Comparison of ENCODE assay signal across 28 cellular contexts in genomic region chr14:104819361-104819771, GRCh38. TPM values are rescaled to one million over a fixed set of nuclear protein-coding genes. Genes with fewer than 3 reads are reported as not detected.
A peak's percentile ranks its signal among the peaks of the same experiment; 100 is the strongest.
DNase-seq lines count a peak whose midpoint lies in the region; ATAC-seq and TF ChIP-seq lines count a peak whose summit lies in the region.
"Had no signal": no experiment of that assay in that cellular context is flagged by ENCODE, and none has a peak within 500 bp of the region (broad histone marks: within the 10 kb centered on the region; RNA-seq: fewer than 3 reads in every experiment).

No MANE protein-coding gene starts in this region.

- H4K20me1 ChIP-seq in hepatocyte (ENCODE audit: insufficient read depth, poor library complexity, severe bottlenecking), result no peaks in the 10 kb centered on the region

- DNase-seq in DMS 273 (lab: John Stamatoyannopoulos, UW; ENCODE audit: unreplicated experiment), result peak; percentile 84
- no peak for DNase-seq in DMS 273 treated with DMSO at 0.1 percent for 48 hours (lab: John Stamatoyannopoulos, UW)
- DNase-seq in hepatocyte (ENCODE audit: low spot score), result peak; percentile 3
- DNase-seq in sigmoid colon, result peak; percentile 53
- no peak for DNase-seq in CD8-positive, alpha-beta memory T cell
- DNase-seq in AG08396 (ENCODE audit: low spot score), result no peak
- DNase-seq: activated CD4-positive, alpha-beta T cell treated with anti-CD3 and anti-CD28 coated beads for 4 hours; activated gamma-delta T cell treated with Interleukin-2 at 50 U/mL for 16 hours; activated T-cell treated with anti-CD3 and anti-CD28 coated beads, Interleukin-2, amount 50 U/mL, for 1 hour; Calu3; DND-41; dorsolateral prefrontal cortex; GF-D8; HFFc6; NCI-H1048; NCI-H2107; NCI-H446 treated with DMSO at 0.1 percent for 48 hours; NCI-H774; SJCRH30; SW 1271 had no signal

- H3K36me3 ChIP-seq in HEK293 (ENCODE audit: control insufficient read depth in 2 of 2, insufficient read depth in 1 of 2, low read length in 2 of 2) (peaks cover 0 to 8% of the 10 kb centered on the region in 2 experiments; a peak in 1 of 3 replicates), hepatocyte (replicated peaks; ENCODE audit: insufficient read depth, low read depth) (no peaks in the 10 kb centered on the region), sigmoid colon (no peaks in the 10 kb centered on the region)
- no peaks in the 10 kb centered on the region for H3K36me3 ChIP-seq in CD8-positive, alpha-beta memory T cell (ENCODE audit: insufficient read depth, low read length)
- H3K36me3 ChIP-seq: pancreas, Peyer's patch, SJCRH30 had no signal

- H3K27me3 ChIP-seq in hepatocyte (no peaks in the 10 kb centered on the region), sigmoid colon (no peaks in the 10 kb centered on the region)
- no peaks in the 10 kb centered on the region for H3K27me3 ChIP-seq in CD8-positive, alpha-beta memory T cell (ENCODE audit: insufficient read depth, low read length, poor library complexity, severe bottlenecking)
- H3K27me3 ChIP-seq: dorsolateral prefrontal cortex, pancreas, Peyer's patch, SJCRH30, tibial nerve had no signal

- peaks cover 3% of the 10 kb centered on the region; the same call in 1 of the 2 replicates for H3K4me1 ChIP-seq in HEK293 (ENCODE audit: control insufficient read depth, insufficient read depth, low read length)
- peaks cover 13% of the 10 kb centered on the region for H3K4me1 ChIP-seq in hepatocyte (ENCODE audit: insufficient read depth)
- peaks cover 0 to 38% (median 36%) of the 10 kb centered on the region in 4 donors for H3K4me1 ChIP-seq in sigmoid colon
- H3K4me1 ChIP-seq in CD8-positive, alpha-beta memory T cell (ENCODE audit: insufficient read depth, low read length), result peaks cover 19% of the 10 kb centered on the region

- intact Hi-C loops in sigmoid colon (cut with DNase I), result no loop called here

- no peak for TF ChIP-seq POLR2A in sigmoid colon (IDR thresholded peaks at IDR 0.05)

- H3K4me3 Mint-ChIP-seq in CD8-positive, alpha-beta memory T cell, result no peak overlapping the region
- H3K4me3 Mint-ChIP-seq: HFFc6 had no signal

- no peak overlapping the region for H2AFZ ChIP-seq in hepatocyte

- no peak for TF ChIP-seq EP300 in sigmoid colon (IDR thresholded peaks at IDR 0.05)

- peaks cover 24% of the 10 kb centered on the region for H3K79me2 ChIP-seq in hepatocyte

- H3K4me1 Mint-ChIP-seq in CD8-positive, alpha-beta memory T cell, result peaks cover 8 to 18% (median 12%) of the 10 kb centered on the region in 3 donors

- 94% methylated on average over 12 of the region's 12 CpGs for WGBS in hepatocyte (ENCODE audit: low lambda C conversion rate, missing lambda C conversion rate)
- WGBS in sigmoid colon, 2 donors, result 86 to 91% methylated on average over 12 of the region's 12 CpGs

- CTCF ChIA-PET in HEK293 (lab: Yijun Ruan, JAX), result interaction anchor here (0.9 kb wide), 1 partner anchor 51 kb away, joined by 4 read pairs; no protein-coding TSS in a partner anchor
- CTCF ChIA-PET in CD8-positive, alpha-beta memory T cell (lab: Charles Lee), result interaction anchor here (1.0 to 2.5 kb wide), 2 partner anchors 51 to 671 kb away, joined by 3 to 11 read pairs; no protein-coding TSS in a partner anchor

- H3K9me3 ChIP-seq in HEK293 (ENCODE audit: control insufficient read depth, insufficient read depth, low read depth, low read length) (no peaks in the 10 kb centered on the region), hepatocyte (ENCODE audit: low read depth) (no peaks in the 10 kb centered on the region), sigmoid colon (no peaks in the 10 kb centered on the region)
- H3K9me3 ChIP-seq in CD8-positive, alpha-beta memory T cell (ENCODE audit: low read length), result no peaks in the 10 kb centered on the region
- H3K9me3 ChIP-seq: pancreas, Peyer's patch, SJCRH30 had no signal

- peaks cover 0 to 8% (median 0%) of the 10 kb centered on the region in 3 donors for H3K36me3 Mint-ChIP-seq in CD8-positive, alpha-beta memory T cell

- H3K4me3 ChIP-seq in HEK293 (ENCODE audit: low read depth, low read length) (no peak overlapping the region), hepatocyte (no peak overlapping the region), sigmoid colon (no peak overlapping the region)
- H3K4me3 ChIP-seq in CD8-positive, alpha-beta memory T cell (ENCODE audit: low read length), result no peak overlapping the region
- H3K4me3 ChIP-seq: dorsolateral prefrontal cortex, pancreas, Peyer's patch, SJCRH30, tibial nerve had no signal

- H3K27ac ChIP-seq in HEK293 (ENCODE audit: extremely low read depth, low read depth, low read length), result no peak overlapping the region
- no peak overlapping the region for H3K27ac ChIP-seq in hepatocyte
- no peak overlapping the region for H3K27ac ChIP-seq in sigmoid colon
- no peak overlapping the region for H3K27ac ChIP-seq in CD8-positive, alpha-beta memory T cell (ENCODE audit: low read depth, low read length)
- H3K27ac ChIP-seq: 22Rv1, dorsolateral prefrontal cortex, pancreas, Peyer's patch, SJCRH30, tibial nerve, VCaP had no signal

- H3K27ac Mint-ChIP-seq in CD8-positive, alpha-beta memory T cell, result no peak overlapping the region
- H3K27ac Mint-ChIP-seq: HFFc6 had no signal

- POLR2A ChIA-PET in HEK293 (lab: Yijun Ruan, JAX), result interaction anchor here (1.5 kb wide), 1 partner anchor 67 kb away, joined by 3 read pairs; the partner anchor contains the start of gene SIVA1
- POLR2A ChIA-PET in CD8-positive, alpha-beta memory T cell (lab: Charles Lee), result interaction anchor here (1.1 kb wide), 1 partner anchor 25 kb away, joined by 3 read pairs; no protein-coding TSS in a partner anchor

- no peaks in the 10 kb centered on the region for H3K9me3 Mint-ChIP-seq in CD8-positive, alpha-beta memory T cell

- H3K4me2 ChIP-seq in hepatocyte, result no peak overlapping the region

- TF ChIP-seq CTCF in HEK293 (tag by site-specific recombination; IDR thresholded peaks at IDR 0.05), result no peak
- TF ChIP-seq CTCF in hepatocyte (IDR thresholded peaks at IDR 0.05; ENCODE audit: poor library complexity), result no peak
- no peak for TF ChIP-seq CTCF in sigmoid colon (IDR thresholded peaks at IDR 0.05)

- no peak for ATAC-seq in HG03571 (IDR thresholded peaks at IDR 0.05; ENCODE audit: unreplicated experiment)
- ATAC-seq: pancreas had no signal

- H3K9me2 ChIP-seq in hepatocyte (replicated peaks; ENCODE audit: insufficient read depth), result no peaks in the 10 kb centered on the region

- H3K27me3 Mint-ChIP-seq in CD8-positive, alpha-beta memory T cell, result no peaks in the 10 kb centered on the region

TF ChIP-seq in HEK293, 187 proteins besides CTCF, POLR2A, EP300 and RAD21:
- TF ChIP-seq ZNF354C (tag by site-specific recombination; IDR thresholded peaks at IDR 0.05; ENCODE audit: borderline replicate concordance, low read depth), result no peak
- peak; percentile 41 for TF ChIP-seq KLF1 (tag by site-specific recombination; IDR thresholded peaks at IDR 0.05)

RNA-seq across cellular contexts. Expression of gene ZBTB42, which starts 18.5 kb away (rescaled TPM):
- total RNA-seq in hepatocyte, result 8.6 and 13.0 TPM in 2 replicates
- polyA plus RNA-seq in hepatocyte, result 3.6 TPM in 2 replicates
- 1 to 10 TPM; 1.5 to 5.3 (median 3.5) TPM for total RNA-seq in sigmoid colon
- polyA plus RNA-seq in sigmoid colon, result 1 to 10 TPM; 4.2 to 5.5 (median 4.6) TPM
- 1 to 10 TPM; 3.3 to 3.5 TPM for total RNA-seq in CD8-positive, alpha-beta memory T cell
- polyA plus RNA-seq in CD8-positive, alpha-beta memory T cell, result 2.7 TPM
- polyA plus RNA-seq: neural cell had no signal

RNA-seq across cellular contexts. Expression of gene AKT1, which starts 23.8 kb away (rescaled TPM):
- total RNA-seq in hepatocyte (120 and 124 TPM in 2 replicates), sigmoid colon (100 to 1,000 TPM; 109 to 180 (median 126) TPM)
- polyA plus RNA-seq in hepatocyte (155 and 159 TPM in 2 replicates), sigmoid colon (100 to 1,000 TPM in 2 of 3 donors, 10 to 100 TPM in 1; 86.2 to 116 (median 102) TPM)
- 100 to 1,000 TPM; 147 to 150 TPM for total RNA-seq in CD8-positive, alpha-beta memory T cell
- 34.1 TPM for polyA plus RNA-seq in CD8-positive, alpha-beta memory T cell

RNA-seq across cellular contexts. Expression of gene CEP170B, which starts 45.7 kb away (rescaled TPM):
- 12.0 and 20.3 TPM in 2 replicates for total RNA-seq in hepatocyte
- polyA plus RNA-seq in hepatocyte, result 7.6 and 9.5 TPM in 2 replicates
- 10 to 100 TPM in 2 of 4 donors, 1 to 10 TPM in 2; 5.4 to 16.1 (median 11.4) TPM for total RNA-seq in sigmoid colon
- polyA plus RNA-seq in sigmoid colon, result 10 to 100 TPM; 12.6 to 60.0 (median 22.4) TPM
- total RNA-seq in CD8-positive, alpha-beta memory T cell, result 1 to 10 TPM; 6.4 to 6.7 TPM
- not detected for polyA plus RNA-seq in CD8-positive, alpha-beta memory T cell

Comparison
In these comparisons a context has a peak if more than half of its experiments do, and no peak if none do; other contexts are left out.
1. DNase-seq: peak in DMS 273 (single experiment), hepatocyte (single experiment) and sigmoid colon (single experiment); none in DMS 273 treated with DMSO at 0.1 percent for 48 hours (single experiment), CD8-positive, alpha-beta memory T cell (0 of 5) and AG08396 (single experiment).